In genomic region chr15:40593588-40594428, GRCh38 we compare ENCODE assay signal across 8 cellular contexts. TPM values are rescaled to one million over a fixed set of nuclear protein-coding genes. Genes with fewer than 3 reads are reported as not detected.
DNase-seq lines count a peak whose midpoint lies in the region; TF ChIP-seq lines count a peak whose summit lies in the region.

KNL1 (plus strand) TSS chr15:40594249; CDS start chr15:40602932, 8,683 bp downstream.

- peak within 1 kb of the TSS; percentile 95 for H3K4me3 Mint-ChIP-seq in neural progenitor cell

- TF ChIP-seq CTCF in HFF-Myc (IDR thresholded peaks at IDR 0.05; ENCODE audit: low read depth, low read length, missing control alignments), result no peak
- TF ChIP-seq CTCF in neural progenitor cell (IDR thresholded peaks at IDR 0.05), result no peak

- H3K36me3 ChIP-seq in neural progenitor cell, result no peaks in the 10 kb centered on the region
- H3K36me3 ChIP-seq in stomach smooth muscle (ENCODE audit: control insufficient read depth in 2 of 2, insufficient read depth in 2 of 2, low read length in 2 of 2), result no peaks in the 10 kb centered on the region

- no peaks in the 10 kb centered on the region for H3K9me3 ChIP-seq in neural progenitor cell (ENCODE audit: low read depth)
- H3K9me3 ChIP-seq in stomach smooth muscle (ENCODE audit: control insufficient read depth in 2 of 2, low read length in 2 of 2), result no peaks in the 10 kb centered on the region

- H4K20me1 ChIP-seq in neural progenitor cell (ENCODE audit: low read depth), result no peaks in the 10 kb centered on the region

- peaks cover 5% of the 10 kb centered on the region for H3K36me3 Mint-ChIP-seq in neural progenitor cell

- H3K79me2 ChIP-seq in neural progenitor cell (ENCODE audit: low read depth), result peaks cover 42% of the 10 kb centered on the region

- H3K9me3 Mint-ChIP-seq in neural progenitor cell, result peaks cover 3% of the 10 kb centered on the region

- H3K27me3 Mint-ChIP-seq in neural progenitor cell (ENCODE audit: insufficient read depth, low read depth), result peaks cover 20% of the 10 kb centered on the region

- H3K4me2 ChIP-seq in neural progenitor cell, result peak within 1 kb of the TSS; percentile 87

- H3F3A ChIP-seq in neural progenitor cell (ENCODE audit: low read depth), result peaks cover 28% of the 10 kb centered on the region

- H3K27me3 ChIP-seq in neural progenitor cell, result peaks cover 4% of the 10 kb centered on the region
- H3K27me3 ChIP-seq in stomach smooth muscle (ENCODE audit: control insufficient read depth in 1 of 2, insufficient read depth in 2 of 2, low read length in 2 of 2), result peaks cover 0 to 7% of the 10 kb centered on the region in 2 donors

- peak within 1 kb of the TSS; percentile 95 for H2AFZ ChIP-seq in neural progenitor cell (replicated peaks)

- H3K4me3 ChIP-seq in HFF-Myc (replicated peaks; ENCODE audit: low read depth, low read length), result peak within 1 kb of the TSS; percentile 62
- H3K4me3 ChIP-seq in neural progenitor cell, result peak within 1 kb of the TSS; percentile 75
- peak within 1 kb of the TSS; percentile 89 to 91 for H3K4me3 ChIP-seq in stomach smooth muscle (ENCODE audit: low read length in 2 of 2)

- peak; percentile 67 for DNase-seq in GF-D8 (lab: John Stamatoyannopoulos, UW)
- peak; percentile 90 for DNase-seq in HFF-Myc (ENCODE audit: extremely low read depth, low read depth)
- peak; percentile 98 for DNase-seq in NAMALWA (ENCODE audit: low spot score)
- peak; percentile 95 for DNase-seq in SK-MEL-5 (ENCODE audit: low read depth, low spot score)
- peak; percentile 76 to 87 (median 82) for DNase-seq in activated naive CD4-positive, alpha-beta T cell (lab: John Stamatoyannopoulos, UW)
- peak; percentile 94 for DNase-seq in foreskin melanocyte
- peak; percentile 94 for DNase-seq in neural progenitor cell (ENCODE audit: low spot score)

- H3K4me1 Mint-ChIP-seq in neural progenitor cell, result peaks cover 19% of the 10 kb centered on the region

- H3K9ac ChIP-seq in neural progenitor cell (peak within 1 kb of the TSS; percentile 82), stomach smooth muscle (ENCODE audit: low read length in 2 of 2) (peak within 1 kb of the TSS; percentile 86 to 95)

- H3K27ac Mint-ChIP-seq in neural progenitor cell, result peak within 1 kb of the TSS; percentile 99

- H3K4me1 ChIP-seq in neural progenitor cell (peaks cover 9% of the 10 kb centered on the region), stomach smooth muscle (ENCODE audit: control insufficient read depth, insufficient read depth, low read length) (peaks cover 8% of the 10 kb centered on the region)

- H3K27ac ChIP-seq in neural progenitor cell, result peak within 1 kb of the TSS; percentile 94
- H3K27ac ChIP-seq in stomach smooth muscle (ENCODE audit: low read length), result peak within 1 kb of the TSS; percentile 84

- in situ Hi-C loops in SK-MEL-5 (cut with HindIII; ENCODE audit: low pct_unique_long_range_greater_than_20kb, low sequenced_read_pairs), result no loop called here

RNA-seq across cellular contexts. Expression of gene KNL1, which starts in this region (rescaled TPM):
- total RNA-seq in SK-MEL-5 (2014; rRNA removed; shearing (Covaris generic)), result 17.2 and 18.4 TPM in 2 replicates
- 9.3 and 11.2 TPM in 2 replicates for polyA plus RNA-seq in SK-MEL-5 (2015; cell fraction: cytosol; rRNA removed)
- polyA plus RNA-seq in SK-MEL-5 (2015; cell fraction: nucleus; rRNA removed), result 19.4 and 28.1 TPM in 2 replicates
- total RNA-seq in neural progenitor cell (ENCODE audit: low replicate concordance), result 71.7 and 125 TPM in 2 replicates

Comparison
In these comparisons a context has a peak if more than half of its experiments do, and no peak if none do; other contexts are left out.
1. Peak in every context shown above with its lines: DNase-seq, H3K4me3 ChIP-seq and H3K27ac ChIP-seq.